ENCODE assay signal across 30 cellular contexts in genomic region chr1:17097125-17097524, GRCh38. TPM values are rescaled to one million over a fixed set of nuclear protein-coding genes. Genes with fewer than 3 reads are reported as not detected.
A peak's percentile ranks its signal among the peaks of the same experiment; 100 is the strongest.
DNase-seq lines count a peak whose midpoint lies in the region; ATAC-seq and TF ChIP-seq lines count a peak whose summit lies in the region.
"Had no signal": no experiment of that assay in that cellular context is flagged by ENCODE, and none has a peak within 500 bp of the region (broad histone marks: within the 10 kb centered on the region; RNA-seq: fewer than 3 reads in every experiment).

No MANE protein-coding gene starts in this region.

- peak overlapping the region; percentile 5 to 100 (median 88) for H3K27ac ChIP-seq in dorsolateral prefrontal cortex
- peak overlapping the region; percentile 95 for H3K27ac ChIP-seq in neutrophil
- peak overlapping the region; percentile 80 for H3K27ac ChIP-seq in temporal lobe (ENCODE audit: low read depth, low read length)
- H3K27ac ChIP-seq: colonic mucosa, SJSA1 had no signal

- peaks cover 83% of the 10 kb centered on the region for H3K36me3 ChIP-seq in neutrophil
- H3K36me3 ChIP-seq: colonic mucosa, SJSA1 had no signal

- H3K27me3 ChIP-seq in dorsolateral prefrontal cortex (no peaks in the 10 kb centered on the region), neutrophil (no peaks in the 10 kb centered on the region)
- H3K27me3 ChIP-seq: colonic mucosa, SJSA1 had no signal

- peak; percentile 16 for DNase-seq in Daoy (ENCODE audit: low read depth)
- no peak for DNase-seq in dorsolateral prefrontal cortex
- no peak for DNase-seq in OCI-M1 (lab: John Stamatoyannopoulos, UW)
- DNase-seq: activated CD4-positive, alpha-beta T cell treated with anti-CD3 and anti-CD28 coated beads, Interleukin-2, amount 50 U/mL, for 1 hour; activated gamma-delta T cell; activated naive CD8-positive, alpha-beta T cell treated with anti-CD3 and anti-CD28 coated beads for 36 hours; activated T-cell treated with anti-CD3 and anti-CD28 coated beads, Interleukin-2, amount 50 U/mL, for 4 hours; aorta; Caco-2; DMS79 treated with DMSO at 0.1 percent for 48 hours; effector memory CD4-positive, alpha-beta T cell; glutamatergic neuron; HFFc6; midbrain; naive thymus-derived CD4-positive, alpha-beta T cell; NCI-H1092 treated with DMSO at 0.1 percent for 48 hours; NCI-H1694 treated with DMSO at 0.1 percent for 48 hours; NCI-H446 treated with DMSO at 0.1 percent for 48 hours; NCI-H82; nucleus accumbens; T-cell had no signal

- peaks cover 15% of the 10 kb centered on the region for H3K36me3 Mint-ChIP-seq in stimulated activated memory B cell treated with anti-CD40 and anti-IgM and Interleukin-4, amounts not matched to agents 10 μg/mL and 1 μg/mL and 100 μg/mL, for 72 hours
- H3K36me3 Mint-ChIP-seq: activated naive CD8-positive, alpha-beta T cell treated with anti-CD3 and anti-CD28 coated beads for 36 hours; naive thymus-derived CD4-positive, alpha-beta T cell; stimulated activated effector memory CD8-positive, alpha-beta T cell treated with anti-CD3 and anti-CD28 coated beads, Interleukin-12 subunit alpha, Interleukin-12 subunit beta, amount 100 ng/mL, for 72 hours; T-cell had no signal

- no peak overlapping the region for H3K27ac Mint-ChIP-seq in stimulated activated memory B cell treated with anti-CD40 and anti-IgM and Interleukin-4, amounts not matched to agents 10 μg/mL and 1 μg/mL and 100 μg/mL, for 72 hours
- H3K27ac Mint-ChIP-seq: activated naive CD8-positive, alpha-beta T cell treated with anti-CD3 and anti-CD28 coated beads for 36 hours; GM23338; HFFc6; naive thymus-derived CD4-positive, alpha-beta T cell; stimulated activated effector memory CD8-positive, alpha-beta T cell treated with anti-CD3 and anti-CD28 coated beads, Interleukin-12 subunit alpha, Interleukin-12 subunit beta, amount 100 ng/mL, for 72 hours; T-cell had no signal

- ATAC-seq in GM21786 (IDR thresholded peaks at IDR 0.05; ENCODE audit: unreplicated experiment) = no peak
- ATAC-seq in stimulated activated memory B cell treated with anti-CD40 and anti-IgM and Interleukin-4, amounts not matched to agents 10 μg/mL and 1 μg/mL and 100 μg/mL, for 72 hours = no peak
- ATAC-seq: activated T-cell treated with anti-CD3 and anti-CD28 coated beads, Interleukin-2, amount 50 U/mL, for 4 hours; naive thymus-derived CD4-positive, alpha-beta T cell; stimulated activated effector memory CD8-positive, alpha-beta T cell treated with anti-CD3 and anti-CD28 coated beads, Interleukin-12 subunit alpha, Interleukin-12 subunit beta, amount 100 ng/mL, for 72 hours; T-cell had no signal

- H3K4me3 ChIP-seq in dorsolateral prefrontal cortex (no peak overlapping the region), neutrophil (ENCODE audit: low read depth in 1 of 2, low read length in 1 of 2) (peak overlapping the region; percentile 52 to 57)
- H3K4me3 ChIP-seq: colonic mucosa, GM23338, SJSA1 had no signal

- H3K4me1 Mint-ChIP-seq in stimulated activated memory B cell treated with anti-CD40 and anti-IgM and Interleukin-4, amounts not matched to agents 10 μg/mL and 1 μg/mL and 100 μg/mL, for 72 hours = peaks cover 5% of the 10 kb centered on the region
- H3K4me1 Mint-ChIP-seq: activated naive CD8-positive, alpha-beta T cell treated with anti-CD3 and anti-CD28 coated beads for 36 hours; stimulated activated effector memory CD8-positive, alpha-beta T cell treated with anti-CD3 and anti-CD28 coated beads, Interleukin-12 subunit alpha, Interleukin-12 subunit beta, amount 100 ng/mL, for 72 hours; T-cell had no signal

- peaks cover 58 to 62% of the 10 kb centered on the region in 2 experiments for H3K4me1 ChIP-seq in neutrophil (ENCODE audit: control insufficient read depth in 1 of 2, insufficient read depth in 1 of 2, low read depth in 1 of 2, low read length in 1 of 2)
- H3K4me1 ChIP-seq: colonic mucosa, SJSA1 had no signal

- H3K9me3 ChIP-seq in neutrophil = no peaks in the 10 kb centered on the region
- H3K9me3 ChIP-seq: Caco-2, colonic mucosa, SJSA1 had no signal

- H3K9me3 Mint-ChIP-seq in stimulated activated memory B cell treated with anti-CD40 and anti-IgM and Interleukin-4, amounts not matched to agents 10 μg/mL and 1 μg/mL and 100 μg/mL, for 72 hours = peaks cover 5% of the 10 kb centered on the region
- H3K9me3 Mint-ChIP-seq: activated naive CD8-positive, alpha-beta T cell treated with anti-CD3 and anti-CD28 coated beads for 36 hours; activated T-cell treated with anti-CD3 and anti-CD28 coated beads, Interleukin-2, amount 50 U/mL, for 4 hours; GM23338; naive thymus-derived CD4-positive, alpha-beta T cell; stimulated activated effector memory CD8-positive, alpha-beta T cell treated with anti-CD3 and anti-CD28 coated beads, Interleukin-12 subunit alpha, Interleukin-12 subunit beta, amount 100 ng/mL, for 72 hours; T-cell had no signal

- intact Hi-C loops in dorsolateral prefrontal cortex (cut with DNase I) = no loop called here

- peaks cover 12% of the 10 kb centered on the region for H3K27me3 Mint-ChIP-seq in stimulated activated memory B cell treated with anti-CD40 and anti-IgM and Interleukin-4, amounts not matched to agents 10 μg/mL and 1 μg/mL and 100 μg/mL, for 72 hours
- H3K27me3 Mint-ChIP-seq: activated naive CD8-positive, alpha-beta T cell treated with anti-CD3 and anti-CD28 coated beads for 36 hours; naive thymus-derived CD4-positive, alpha-beta T cell had no signal

- TF ChIP-seq CTCF in dorsolateral prefrontal cortex (IDR thresholded peaks at IDR 0.05 in 54 of 56, conservative IDR thresholded peaks at IDR 0.05 in 2 of 56; ENCODE audit: low read depth in 1 of 56, partially characterized antibody in 56 of 56) (no peak), neutrophil (IDR thresholded peaks at IDR 0.05) (no peak)

- no peak overlapping the region for H3K4me3 Mint-ChIP-seq in stimulated activated memory B cell treated with anti-CD40 and anti-IgM and Interleukin-4, amounts not matched to agents 10 μg/mL and 1 μg/mL and 100 μg/mL, for 72 hours
- H3K4me3 Mint-ChIP-seq: activated naive CD8-positive, alpha-beta T cell treated with anti-CD3 and anti-CD28 coated beads for 36 hours; activated T-cell treated with anti-CD3 and anti-CD28 coated beads, Interleukin-2, amount 50 U/mL, for 4 hours; GM23338; HFFc6; naive thymus-derived CD4-positive, alpha-beta T cell; stimulated activated effector memory CD8-positive, alpha-beta T cell treated with anti-CD3 and anti-CD28 coated beads, Interleukin-12 subunit alpha, Interleukin-12 subunit beta, amount 100 ng/mL, for 72 hours; T-cell had no signal

RNA-seq across cellular contexts. Expression of gene PADI2, which starts 22.1 kb away (rescaled TPM):
- total RNA-seq in Daoy (2014; rRNA removed; shearing (Covaris generic)) = 0.34 and 0.89 TPM in 2 replicates
- total RNA-seq in dorsolateral prefrontal cortex (100 to 1,000 TPM in 75 of 120 experiments, 10 to 100 TPM in 45; 50.7 to 418 (median 112) TPM), temporal lobe (0.74 TPM)
- total RNA-seq: pulmonary artery endothelial cell, SJSA1 had no signal

RNA-seq across cellular contexts. Expression of gene SDHB, which starts 43.3 kb away (rescaled TPM):
- total RNA-seq in Daoy (2014; rRNA removed; shearing (Covaris generic)) = 313 and 339 TPM in 2 replicates
- total RNA-seq in dorsolateral prefrontal cortex (100 to 1,000 TPM in 9 of 120 experiments, 10 to 100 TPM in 111; 48.8 to 115 (median 83.6) TPM), temporal lobe (61.5 TPM)

Comparison
In these comparisons a context has a peak if more than half of its experiments do, and no peak if none do; other contexts are left out.
1. H3K4me3 ChIP-seq: peak in neutrophil (2 of 2); none in dorsolateral prefrontal cortex (0 of 59).
2. RNA of gene PADI2, which starts 22.1 kb away (total RNA-seq): 50.7 to 418 TPM in dorsolateral prefrontal cortex; 0.74 TPM in temporal lobe (single experiment) and 0.34 to 0.89 TPM in Daoy; every median in the first group is over 10 times any median in the second.
3. Peak in every context shown above with its lines, with median percentiles within 50 percentile points of each other: H3K27ac ChIP-seq.